16 cellular contexts compared by ENCODE assay signal in the genomic region with DNA sequence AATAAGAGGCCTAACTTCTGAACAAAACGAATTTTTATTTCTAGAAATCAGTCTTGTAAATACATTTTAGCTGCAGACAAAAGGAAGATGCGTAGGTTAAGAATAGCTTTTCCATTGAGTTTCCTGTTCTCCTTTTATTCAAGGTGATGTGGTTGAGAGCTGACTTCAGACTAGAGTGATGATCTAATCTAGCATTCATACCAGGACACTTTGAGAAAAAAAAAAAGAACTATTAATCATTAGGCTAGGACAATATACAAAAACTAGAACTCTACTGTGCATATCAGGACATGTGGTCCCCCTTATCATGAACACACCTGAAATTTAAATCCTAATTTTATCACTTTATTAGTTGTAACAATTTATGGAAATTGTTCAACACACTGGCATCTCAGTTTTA.
A peak's percentile ranks its signal among the peaks of the same experiment; 100 is the strongest.
DNase-seq lines count a peak whose midpoint lies in the region; ATAC-seq and TF ChIP-seq lines count a peak whose summit lies in the region.
"Had no signal": no experiment of that assay in that cellular context is flagged by ENCODE, and none has a peak within 500 bp of the region (broad histone marks: within the 10 kb centered on the region; RNA-seq: fewer than 3 reads in every experiment).

No MANE protein-coding gene starts in this region.

- H3K27ac ChIP-seq in mammary epithelial cell (ENCODE audit: insufficient read depth, low read depth, low read length) (peak overlapping the region; percentile 11), breast epithelium (no peak overlapping the region), brain microvascular endothelial cell (peak overlapping the region; percentile 86), right lobe of liver (no peak overlapping the region)
- H3K27ac ChIP-seq: 22Rv1; BLaER1 treated with 17β-estradiol and CSF1 and Interleukin-3, amounts not matched to agents 10 nM and 100 nM; GM23248 had no signal

- peak overlapping the region; percentile 49 for H3K4me2 ChIP-seq in mammary epithelial cell (ENCODE audit: insufficient read depth, low read depth, low read length)
- H3K4me2 ChIP-seq: BLaER1 treated with 17β-estradiol and CSF1 and Interleukin-3, amounts not matched to agents 10 nM and 100 nM had no signal

- CTCF ChIA-PET in mammary epithelial cell (lab: Charles Lee; ENCODE audit: low non-redundant PET): no interaction called here

- no peak overlapping the region for H3K4me3 ChIP-seq in mammary epithelial cell (replicated peaks in 1 of 3; ENCODE audit: insufficient read depth in 1 of 3, low read depth in 2 of 3, low read length in 3 of 3)
- no peak overlapping the region for H3K4me3 ChIP-seq in breast epithelium
- H3K4me3 ChIP-seq in brain microvascular endothelial cell (ENCODE audit: low read depth, low read length): no peak overlapping the region
- H3K4me3 ChIP-seq in right lobe of liver: no peak overlapping the region
- H3K4me3 ChIP-seq: BLaER1 treated with 17β-estradiol and CSF1 and Interleukin-3, amounts not matched to agents 10 nM and 100 nM; GM23248 had no signal

- intact Hi-C loops in mammary epithelial cell (cut with micrococcal nuclease) (no loop called here), breast epithelium (cut with DNase I; ENCODE audit: low total_unique reads) (no loop called here), right lobe of liver (cut with DNase I) (no loop called here)

- no peak for ATAC-seq in GM21381 (IDR thresholded peaks at IDR 0.05; ENCODE audit: unreplicated experiment)
- ATAC-seq in right lobe of liver: no peak
- no peak for ATAC-seq in GM18502 (IDR thresholded peaks at IDR 0.05; ENCODE audit: poor library complexity, unreplicated experiment)
- ATAC-seq: HCT116, Panc1 had no signal

- whole genome bisulfite sequencing in mammary epithelial cell (ENCODE audit: low coverage, missing lambda C conversion rate): 36% methylated on average over 2 of the region's 2 CpGs
- WGBS in right lobe of liver (ENCODE audit: insufficient coverage, low coverage, low lambda C conversion rate, missing lambda C conversion rate): 37% methylated on average over 2 of the region's 2 CpGs

- no peak for TF ChIP-seq POLR2A in breast epithelium (IDR thresholded peaks at IDR 0.05)
- TF ChIP-seq POLR2A in right lobe of liver (IDR thresholded peaks at IDR 0.05): no peak

- no peak overlapping the region for H3K9ac ChIP-seq in mammary epithelial cell (ENCODE audit: insufficient read depth, low read length)
- H3K9ac ChIP-seq: BLaER1 treated with 17β-estradiol and CSF1 and Interleukin-3, amounts not matched to agents 10 nM and 100 nM; GM23248 had no signal

- H3K27me3 ChIP-seq in mammary epithelial cell (ENCODE audit: insufficient read depth, low read length) (no peaks in the 10 kb centered on the region), breast epithelium (no peaks in the 10 kb centered on the region), brain microvascular endothelial cell (replicated peaks) (no peaks in the 10 kb centered on the region), right lobe of liver (no peaks in the 10 kb centered on the region)
- H3K27me3 ChIP-seq: BLaER1 treated with 17β-estradiol and CSF1 and Interleukin-3, amounts not matched to agents 10 nM and 100 nM had no signal

- no peaks in the 10 kb centered on the region for H4K20me1 ChIP-seq in mammary epithelial cell (ENCODE audit: insufficient read depth, low read length)
- H4K20me1 ChIP-seq: BLaER1 treated with 17β-estradiol and CSF1 and Interleukin-3, amounts not matched to agents 10 nM and 100 nM had no signal

- no peak for TF ChIP-seq CTCF in mammary epithelial cell (conservative IDR thresholded peaks at IDR 0.05 in 1 of 2, IDR thresholded peaks at IDR 0.05 in 1 of 2; ENCODE audit: extremely low read depth in 1 of 2, insufficient read depth in 1 of 2, low read depth in 1 of 2, low read length in 2 of 2)
- TF ChIP-seq CTCF in breast epithelium (IDR thresholded peaks at IDR 0.05): no peak
- TF ChIP-seq CTCF in brain microvascular endothelial cell (IDR thresholded peaks at IDR 0.05; ENCODE audit: low read depth, low read length, missing control alignments): no peak
- TF ChIP-seq CTCF in right lobe of liver (IDR thresholded peaks at IDR 0.05): no peak

- in situ Hi-C loops in mammary epithelial cell (cut with MboI; ENCODE audit: low sequenced_read_pairs in 2 of 2): no loop called here
- in situ Hi-C loops in brain microvascular endothelial cell (cut with HindIII; ENCODE audit: low pct_ligation_motif_present, low sequenced_read_pairs): no loop called here

- BruUV-seq in mammary epithelial cell (replicated peaks; lab: Mats Ljungman, UMichigan): no TSS peak

- H3K4me1 ChIP-seq in mammary epithelial cell (ENCODE audit: insufficient read depth, low read length) (peaks cover 4% of the 10 kb centered on the region), breast epithelium (no peaks in the 10 kb centered on the region), right lobe of liver (no peaks in the 10 kb centered on the region)
- H3K4me1 ChIP-seq: BLaER1 treated with 17β-estradiol and CSF1 and Interleukin-3, amounts not matched to agents 10 nM and 100 nM had no signal

- H3K9me3 ChIP-seq in mammary epithelial cell (replicated peaks; ENCODE audit: insufficient read depth, low read length) (no peaks in the 10 kb centered on the region), breast epithelium (no peaks in the 10 kb centered on the region), right lobe of liver (no peaks in the 10 kb centered on the region)
- H3K9me3 ChIP-seq: BLaER1 treated with 17β-estradiol and CSF1 and Interleukin-3, amounts not matched to agents 10 nM and 100 nM had no signal

- DNase-seq in mammary epithelial cell (peak; percentile 17), breast epithelium (ENCODE audit: low spot score in 2 of 2) (no peak), brain microvascular endothelial cell (no peak), iris pigment epithelial cell (ENCODE audit: low read depth) (peak; percentile 18), NCI-H2081 (lab: John Stamatoyannopoulos, UW) (no peak), right lobe of liver (no peak)
- DNase-seq: GM23248, NCI-H146, NCI-H69, SHP77 had no signal

- H3K36me3 ChIP-seq in mammary epithelial cell (ENCODE audit: insufficient read depth, low read length) (no peaks in the 10 kb centered on the region), breast epithelium (no peaks in the 10 kb centered on the region), brain microvascular endothelial cell (replicated peaks) (no peaks in the 10 kb centered on the region), right lobe of liver (no peaks in the 10 kb centered on the region)
- H3K36me3 ChIP-seq: BLaER1 treated with 17β-estradiol and CSF1 and Interleukin-3, amounts not matched to agents 10 nM and 100 nM had no signal

- no peaks in the 10 kb centered on the region for H3K79me2 ChIP-seq in mammary epithelial cell (ENCODE audit: insufficient read depth, low read length)

- dilution Hi-C loops in mammary epithelial cell (cut with HindIII; ENCODE audit: low sequenced_read_pairs): no loop called here

- H2AFZ ChIP-seq in mammary epithelial cell (ENCODE audit: low read depth, low read length): no peak overlapping the region
- H2AFZ ChIP-seq: GM23248 had no signal

Comparison
In these comparisons a context has a peak if more than half of its experiments do, and no peak if none do; other contexts are left out.
1. DNase-seq: peak in mammary epithelial cell (single experiment) and iris pigment epithelial cell (single experiment); none in breast epithelium (0 of 2), brain microvascular endothelial cell (single experiment), NCI-H2081 (0 of 2) and right lobe of liver (0 of 3).
2. H3K27ac ChIP-seq: peak in mammary epithelial cell (single experiment) and brain microvascular endothelial cell (single experiment); none in breast epithelium (0 of 2) and right lobe of liver (0 of 3).